Comparison of ENCODE assay signal across 9 cellular contexts in the genomic region with DNA sequence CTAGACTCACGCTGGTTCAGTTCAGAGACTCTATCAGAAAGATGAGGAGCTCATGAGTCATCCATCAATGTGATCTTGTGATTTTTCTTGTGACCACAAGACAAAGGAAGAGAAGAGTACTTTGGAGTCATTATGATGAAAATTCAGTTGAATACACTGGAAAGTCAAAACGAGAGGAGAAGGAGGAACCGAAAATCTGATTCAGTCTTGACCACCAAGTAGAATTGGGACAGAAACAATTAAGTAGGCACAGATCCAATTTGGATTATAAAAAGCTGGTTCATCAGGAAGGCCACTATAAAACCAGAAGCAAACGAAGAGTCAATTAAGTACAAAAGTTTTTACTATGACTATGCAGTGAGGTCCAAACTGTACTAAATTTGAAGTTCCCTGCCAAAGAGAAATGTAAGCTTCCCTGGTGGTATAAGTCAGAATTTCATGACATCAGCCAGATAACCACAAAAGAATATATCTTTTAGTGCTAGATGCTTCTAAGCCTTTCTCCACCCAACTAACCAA.
DNase-seq lines count a peak whose midpoint lies in the region; ATAC-seq and TF ChIP-seq lines count a peak whose summit lies in the region.
"Had no signal": no experiment of that assay in that cellular context is flagged by ENCODE, and none has a peak within 500 bp of the region (broad histone marks: within the 10 kb centered on the region; RNA-seq: fewer than 3 reads in every experiment).

No MANE protein-coding gene starts in this region.

- peak overlapping the region; percentile 88 for H3K27ac ChIP-seq in brain microvascular endothelial cell
- H3K27ac ChIP-seq: VCaP had no signal

- ATAC-seq in GM21529 (IDR thresholded peaks at IDR 0.05; ENCODE audit: unreplicated experiment), result peak; percentile 67
- no peak for ATAC-seq in left lobe of liver

- H3K27me3 ChIP-seq in brain microvascular endothelial cell (replicated peaks), result no peaks in the 10 kb centered on the region

- H3K27ac Mint-ChIP-seq in IgD-negative memory B cell, result peak overlapping the region in 2 of 3 donors; percentile 32 to 52

- H3K9me3 Mint-ChIP-seq in IgD-negative memory B cell, result peaks cover 0 to 8% (median 2%) of the 10 kb centered on the region in 3 donors

- H3K36me3 Mint-ChIP-seq in IgD-negative memory B cell, result peaks cover 3% of the 10 kb centered on the region

- peaks cover 14 to 21% (median 15%) of the 10 kb centered on the region in 3 donors for H3K4me1 Mint-ChIP-seq in IgD-negative memory B cell

- H3K36me3 ChIP-seq in brain microvascular endothelial cell (replicated peaks), result no peaks in the 10 kb centered on the region

- peak; percentile 82 for DNase-seq in GM12865 (ENCODE audit: low read depth)
- peak; percentile 81 for DNase-seq in brain microvascular endothelial cell
- peak; percentile 91 for DNase-seq in renal cortical epithelial cell (ENCODE audit: low read depth)
- DNase-seq in NCI-H510A treated with DMSO at 0.1 percent for 48 hours (lab: John Stamatoyannopoulos, UW), result no peak
- no peak for DNase-seq in left lobe of liver (ENCODE audit: low spot score)
- no peak for DNase-seq in NCI-H69 (lab: John Stamatoyannopoulos, UW)

- peak; percentile 11 for TF ChIP-seq CTCF in GM12865 (IDR thresholded peaks at IDR 0.05; ENCODE audit: insufficient read depth, low read depth, low read length, missing control alignments)
- TF ChIP-seq CTCF in brain microvascular endothelial cell (IDR thresholded peaks at IDR 0.05; ENCODE audit: low read depth, low read length, missing control alignments), result no peak

- peaks cover 1% of the 10 kb centered on the region for H3K27me3 Mint-ChIP-seq in IgD-negative memory B cell

- H3K4me3 Mint-ChIP-seq in IgD-negative memory B cell, result peak overlapping the region in 2 of 4 donors; percentile 73 to 84

- in situ Hi-C loops in brain microvascular endothelial cell (cut with HindIII; ENCODE audit: low pct_ligation_motif_present, low sequenced_read_pairs), result no loop called here

- H3K4me3 ChIP-seq in GM12865 (ENCODE audit: low read depth, low read length) (no peak overlapping the region), brain microvascular endothelial cell (ENCODE audit: low read depth, low read length) (no peak overlapping the region)

Comparison
In these comparisons a context has a peak if more than half of its experiments do, and no peak if none do; other contexts are left out.
1. DNase-seq: peak in GM12865 (single experiment), brain microvascular endothelial cell (single experiment) and renal cortical epithelial cell (single experiment); none in NCI-H510A treated with DMSO at 0.1 percent for 48 hours (single experiment), left lobe of liver (single experiment) and NCI-H69 (single experiment).